Comparison of ENCODE assay signal across 1 cellular context in the genomic region with DNA sequence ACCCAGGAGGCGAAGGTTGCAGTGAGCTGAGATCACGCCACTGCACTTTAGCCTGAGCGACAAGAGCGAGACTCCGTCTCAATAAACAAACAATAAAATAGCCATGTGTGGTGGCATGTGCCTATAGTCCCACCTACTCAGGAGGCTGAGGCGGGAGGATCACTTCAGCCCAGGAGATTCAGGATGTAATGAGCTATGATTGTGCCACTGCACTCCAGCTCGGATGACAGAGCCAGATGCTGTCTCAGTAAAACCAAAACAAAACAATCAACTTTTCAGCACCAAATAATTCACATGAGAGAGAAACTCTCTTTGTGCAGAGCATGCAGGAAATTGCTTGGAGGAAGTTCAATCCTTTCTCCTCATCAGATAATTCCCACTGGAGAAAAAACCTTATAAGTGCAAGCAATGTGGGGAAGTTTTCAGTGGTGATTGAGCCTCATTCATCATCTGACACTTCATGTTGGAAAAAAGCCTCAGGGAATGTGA.
TF ChIP-seq lines count a peak whose summit lies in the region.

No MANE protein-coding gene starts in this region.

TF ChIP-seq in K562, 482 proteins besides CTCF, POLR2A, EP300 and RAD21:
- TF ChIP-seq, protein P1, sequence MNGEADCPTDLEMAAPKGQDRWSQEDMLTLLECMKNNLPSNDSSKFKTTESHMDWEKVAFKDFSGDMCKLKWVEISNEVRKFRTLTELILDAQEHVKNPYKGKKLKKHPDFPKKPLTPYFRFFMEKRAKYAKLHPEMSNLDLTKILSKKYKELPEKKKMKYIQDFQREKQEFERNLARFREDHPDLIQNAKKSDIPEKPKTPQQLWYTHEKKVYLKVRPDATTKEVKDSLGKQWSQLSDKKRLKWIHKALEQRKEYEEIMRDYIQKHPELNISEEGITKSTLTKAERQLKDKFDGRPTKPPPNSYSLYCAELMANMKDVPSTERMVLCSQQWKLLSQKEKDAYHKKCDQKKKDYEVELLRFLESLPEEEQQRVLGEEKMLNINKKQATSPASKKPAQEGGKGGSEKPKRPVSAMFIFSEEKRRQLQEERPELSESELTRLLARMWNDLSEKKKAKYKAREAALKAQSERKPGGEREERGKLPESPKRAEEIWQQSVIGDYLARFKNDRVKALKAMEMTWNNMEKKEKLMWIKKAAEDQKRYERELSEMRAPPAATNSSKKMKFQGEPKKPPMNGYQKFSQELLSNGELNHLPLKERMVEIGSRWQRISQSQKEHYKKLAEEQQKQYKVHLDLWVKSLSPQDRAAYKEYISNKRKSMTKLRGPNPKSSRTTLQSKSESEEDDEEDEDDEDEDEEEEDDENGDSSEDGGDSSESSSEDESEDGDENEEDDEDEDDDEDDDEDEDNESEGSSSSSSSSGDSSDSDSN (IDR thresholded peaks at IDR 0.05; ENCODE audit: borderline replicate concordance in 1 of 2, low read depth in 2 of 2, low read length in 2 of 2) = no peak
- TF ChIP-seq SP1 (CRISPR knock-in tag; IDR thresholded peaks at IDR 0.05) (no peak), MEIS2 (IDR thresholded peaks at IDR 0.05; ENCODE audit: partially characterized antibody) (peak; percentile 23), MITF (IDR thresholded peaks at IDR 0.05) (no peak), CREB1 (IDR thresholded peaks at IDR 0.05) (no peak), CREB1 (CRISPR knock-in tag; IDR thresholded peaks at IDR 0.05) (no peak), ZNF668 (CRISPR knock-in tag; IDR thresholded peaks at IDR 0.05) (no peak), NEUROD1 (IDR thresholded peaks at IDR 0.05; ENCODE audit: borderline replicate concordance, low read depth, low read length, partially characterized antibody) (no peak), MED1 (CRISPR knock-in tag; IDR thresholded peaks at IDR 0.05; ENCODE audit: borderline replicate concordance) (no peak), MAZ (CRISPR knock-in tag; conservative IDR thresholded peaks at IDR 0.05 in 1 of 2, IDR thresholded peaks at IDR 0.05 in 1 of 2) (no peak), ZFP36 (IDR thresholded peaks at IDR 0.05; ENCODE audit: low read depth, low read length, partially characterized antibody) (no peak), ZSCAN32 (CRISPR knock-in tag; IDR thresholded peaks at IDR 0.05) (no peak), ZNF780A (CRISPR knock-in tag; IDR thresholded peaks at IDR 0.05) (no peak), KDM2B (CRISPR knock-in tag; IDR thresholded peaks at IDR 0.05) (no peak), HNRNPK (IDR thresholded peaks at IDR 0.05; ENCODE audit: low read depth, low read length, poor library complexity, severe bottlenecking) (no peak), CBFA2T2 (conservative IDR thresholded peaks at IDR 0.05) (no peak)
- TF ChIP-seq, protein P2, sequence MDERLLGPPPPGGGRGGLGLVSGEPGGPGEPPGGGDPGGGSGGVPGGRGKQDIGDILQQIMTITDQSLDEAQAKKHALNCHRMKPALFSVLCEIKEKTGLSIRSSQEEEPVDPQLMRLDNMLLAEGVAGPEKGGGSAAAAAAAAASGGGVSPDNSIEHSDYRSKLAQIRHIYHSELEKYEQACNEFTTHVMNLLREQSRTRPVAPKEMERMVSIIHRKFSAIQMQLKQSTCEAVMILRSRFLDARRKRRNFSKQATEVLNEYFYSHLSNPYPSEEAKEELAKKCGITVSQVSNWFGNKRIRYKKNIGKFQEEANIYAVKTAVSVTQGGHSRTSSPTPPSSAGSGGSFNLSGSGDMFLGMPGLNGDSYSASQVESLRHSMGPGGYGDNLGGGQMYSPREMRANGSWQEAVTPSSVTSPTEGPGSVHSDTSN (CRISPR knock-in tag; IDR thresholded peaks at IDR 0.05; ENCODE audit: low read depth) = no peak
- TF ChIP-seq, protein P2 (tag; conservative IDR thresholded peaks at IDR 0.05; ENCODE audit: low read depth) = 0 out of 2 replicates have a peak, but pooled peaks have one; percentile 37
- TF ChIP-seq, protein P3, sequence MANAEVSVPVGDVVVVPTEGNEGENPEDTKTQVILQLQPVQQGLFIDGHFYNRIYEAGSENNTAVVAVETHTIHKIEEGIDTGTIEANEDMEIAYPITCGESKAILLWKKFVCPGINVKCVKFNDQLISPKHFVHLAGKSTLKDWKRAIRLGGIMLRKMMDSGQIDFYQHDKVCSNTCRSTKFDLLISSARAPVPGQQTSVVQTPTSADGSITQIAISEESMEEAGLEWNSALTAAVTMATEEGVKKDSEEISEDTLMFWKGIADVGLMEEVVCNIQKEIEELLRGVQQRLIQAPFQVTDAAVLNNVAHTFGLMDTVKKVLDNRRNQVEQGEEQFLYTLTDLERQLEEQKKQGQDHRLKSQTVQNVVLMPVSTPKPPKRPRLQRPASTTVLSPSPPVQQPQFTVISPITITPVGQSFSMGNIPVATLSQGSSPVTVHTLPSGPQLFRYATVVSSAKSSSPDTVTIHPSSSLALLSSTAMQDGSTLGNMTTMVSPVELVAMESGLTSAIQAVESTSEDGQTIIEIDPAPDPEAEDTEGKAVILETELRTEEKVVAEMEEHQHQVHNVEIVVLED (CRISPR knock-in tag; IDR thresholded peaks at IDR 0.05) = no peak
